In genomic region chr19:50679177-50680125, GRCh38 we compare ENCODE assay signal across 9 cellular contexts. TPM values are rescaled to one million over a fixed set of nuclear protein-coding genes. Genes with fewer than 3 reads are reported as not detected.
A peak's percentile ranks its signal among the peaks of the same experiment; 100 is the strongest.
DNase-seq lines count a peak whose midpoint lies in the region; ATAC-seq and TF ChIP-seq lines count a peak whose summit lies in the region.
"Had no signal": no experiment of that assay in that cellular context is flagged by ENCODE, and none has a peak within 500 bp of the region (broad histone marks: within the 10 kb centered on the region; RNA-seq: fewer than 3 reads in every experiment).

No MANE protein-coding gene starts in this region.

- H3K4me3 Mint-ChIP-seq in HFFc6: no peak overlapping the region
- no peak overlapping the region for H3K4me3 Mint-ChIP-seq in activated CD8-positive, alpha-beta T cell treated with anti-CD3 and anti-CD28 coated beads for 36 hours
- H3K4me3 Mint-ChIP-seq in mesothelial cell of epicardium: no peak overlapping the region

- no peaks in the 10 kb centered on the region for H3K27me3 ChIP-seq in effector memory CD4-positive, alpha-beta T cell (replicated peaks; ENCODE audit: control insufficient read depth, insufficient read depth, low read length, poor library complexity, severe bottlenecking)

- H3K4me1 ChIP-seq in effector memory CD4-positive, alpha-beta T cell (ENCODE audit: control insufficient read depth, insufficient read depth, low read length, poor library complexity, severe bottlenecking): no peaks in the 10 kb centered on the region

- POLR2A ChIA-PET in activated CD8-positive, alpha-beta T cell treated with anti-CD3 and anti-CD28 coated beads for 36 hours (lab: Charles Lee): no interaction called here

- TF ChIP-seq CTCF in HFFc6 (IDR thresholded peaks at IDR 0.05) (no peak), mesothelial cell of epicardium (IDR thresholded peaks at IDR 0.05; ENCODE audit: unreplicated experiment) (no peak)
- no peak for TF ChIP-seq CTCF in activated CD8-positive, alpha-beta T cell treated with anti-CD3 and anti-CD28 coated beads for 36 hours (IDR thresholded peaks at IDR 0.05)

- DNase-seq in EL (peak; percentile 72), HFFc6 (peak; percentile 80), NCI-H748 treated with DMSO at 0.1 percent for 48 hours (lab: John Stamatoyannopoulos, UW) (peak; percentile 25), mesothelial cell of epicardium (ENCODE audit: low spot score in 2 of 2, unreplicated experiment in 2 of 2) (peak; percentile 57 to 86)
- peak; percentile 87 for DNase-seq in activated CD8-positive, alpha-beta T cell treated with anti-CD3 and anti-CD28 coated beads for 36 hours
- peak; percentile 28 to 57 (median 50) for DNase-seq in effector memory CD4-positive, alpha-beta T cell
- peak; percentile 64 for DNase-seq in stimulated activated CD8-positive, alpha-beta memory T cell treated with anti-CD3 and anti-CD28 coated beads, Interleukin-4, amount 100 ng/mL, for 24 hours (ENCODE audit: low read depth)

- H3K27ac Mint-ChIP-seq in HFFc6: no peak overlapping the region
- H3K27ac Mint-ChIP-seq in activated CD8-positive, alpha-beta T cell treated with anti-CD3 and anti-CD28 coated beads for 36 hours: no peak overlapping the region
- H3K27ac Mint-ChIP-seq in mesothelial cell of epicardium: no peak overlapping the region

- H3K9me3 Mint-ChIP-seq in HFFc6 (no peaks in the 10 kb centered on the region), mesothelial cell of epicardium (no peaks in the 10 kb centered on the region)
- H3K9me3 Mint-ChIP-seq in activated CD8-positive, alpha-beta T cell treated with anti-CD3 and anti-CD28 coated beads for 36 hours: no peaks in the 10 kb centered on the region

- H3K27me3 Mint-ChIP-seq in HFFc6 (ENCODE audit: insufficient read depth) (peaks cover 25% of the 10 kb centered on the region), mesothelial cell of epicardium (ENCODE audit: low read depth) (peaks cover 83% of the 10 kb centered on the region)
- H3K27me3 Mint-ChIP-seq in activated CD8-positive, alpha-beta T cell treated with anti-CD3 and anti-CD28 coated beads for 36 hours: peaks cover 31% of the 10 kb centered on the region

- CTCF ChIA-PET in activated CD8-positive, alpha-beta T cell treated with anti-CD3 and anti-CD28 coated beads for 36 hours (lab: Charles Lee): no interaction called here

- intact Hi-C loops in activated CD8-positive, alpha-beta T cell treated with anti-CD3 and anti-CD28 coated beads for 36 hours (cut with micrococcal nuclease): no loop called here

- no peak overlapping the region for H3K4me3 ChIP-seq in effector memory CD4-positive, alpha-beta T cell (ENCODE audit: insufficient read depth, low read depth, low read length, poor library complexity, severe bottlenecking)

- ATAC-seq in activated CD8-positive, alpha-beta T cell treated with anti-CD3 and anti-CD28 coated beads for 36 hours: peak; percentile 99
- no peak for ATAC-seq in GM19452 (IDR thresholded peaks at IDR 0.05; ENCODE audit: unreplicated experiment)

- no peak overlapping the region for H3K27ac ChIP-seq in effector memory CD4-positive, alpha-beta T cell (ENCODE audit: insufficient read depth, low read length, poor library complexity, severe bottlenecking)

- no peaks in the 10 kb centered on the region for H3K36me3 ChIP-seq in effector memory CD4-positive, alpha-beta T cell (ENCODE audit: control insufficient read depth, insufficient read depth, low read length)

- no peaks in the 10 kb centered on the region for H3K9me3 ChIP-seq in effector memory CD4-positive, alpha-beta T cell (ENCODE audit: control insufficient read depth, low read length)

- H3K4me1 Mint-ChIP-seq in HFFc6 (ENCODE audit: low read depth) (no peaks in the 10 kb centered on the region), mesothelial cell of epicardium (no peaks in the 10 kb centered on the region)
- H3K4me1 Mint-ChIP-seq in activated CD8-positive, alpha-beta T cell treated with anti-CD3 and anti-CD28 coated beads for 36 hours (ENCODE audit: low read depth): peaks cover 2% of the 10 kb centered on the region

- H3K36me3 Mint-ChIP-seq in HFFc6 (ENCODE audit: low read depth) (no peaks in the 10 kb centered on the region), mesothelial cell of epicardium (peaks cover under 1% of the 10 kb centered on the region)
- H3K36me3 Mint-ChIP-seq in activated CD8-positive, alpha-beta T cell treated with anti-CD3 and anti-CD28 coated beads for 36 hours (ENCODE audit: low read depth): no peaks in the 10 kb centered on the region

RNA-seq across cellular contexts. Expression of gene C19orf81, which starts 30.2 kb away (rescaled TPM):
- under 1 TPM in 3 of 6 experiments, not detected in 3; 0.64 to 0.94 (median 0.68) TPM for total RNA-seq in HFFc6 (2021; fragmentation: NEBNext Ultra II Directional; extraction: Animal tissue kit (Norgen Biotek cat#: 25700))
- 1 to 10 TPM; 1.5 to 3.2 TPM for total RNA-seq in activated CD8-positive, alpha-beta T cell treated with anti-CD3 and anti-CD28 coated beads for 36 hours
- 3.0 to 5.0 TPM (median 3.5 TPM) in 3 replicates for total RNA-seq in mesothelial cell of epicardium
- total RNA-seq: T-helper 1 cell treated with Interleukin-12 subunit alpha and Interleukin-12 subunit beta and Interleukin-4 antibody, amounts not matched to agents 30 ng/mL and 1 ng/mL, for 36 hours had no signal

RNA-seq across cellular contexts. Expression of gene SYT3, which starts 39.8 kb away (rescaled TPM):
- total RNA-seq in HFFc6 (2021; fragmentation: NEBNext Ultra II Directional; extraction: Animal tissue kit (Norgen Biotek cat#: 25700)): not detected
- not detected for total RNA-seq in activated CD8-positive, alpha-beta T cell treated with anti-CD3 and anti-CD28 coated beads for 36 hours
- total RNA-seq in mesothelial cell of epicardium: 0.31 to 0.77 TPM (median 0.60 TPM) in 3 replicates
- total RNA-seq: T-helper 1 cell treated with Interleukin-12 subunit alpha and Interleukin-12 subunit beta and Interleukin-4 antibody, amounts not matched to agents 30 ng/mL and 1 ng/mL, for 36 hours had no signal

RNA-seq across cellular contexts. Expression of gene SHANK1, which starts 40.2 kb away (rescaled TPM):
- 10 to 100 TPM in 4 of 6 experiments, 1 to 10 TPM in 2; 5.4 to 16.7 (median 14.7) TPM for total RNA-seq in HFFc6 (2021; fragmentation: NEBNext Ultra II Directional; extraction: Animal tissue kit (Norgen Biotek cat#: 25700))
- total RNA-seq in activated CD8-positive, alpha-beta T cell treated with anti-CD3 and anti-CD28 coated beads for 36 hours: under 1 TPM in 1 of 2 experiments, not detected in 1; 0.25 TPM
- total RNA-seq in mesothelial cell of epicardium: 11.9 to 14.0 TPM (median 13.5 TPM) in 3 replicates
- total RNA-seq: T-helper 1 cell treated with Interleukin-12 subunit alpha and Interleukin-12 subunit beta and Interleukin-4 antibody, amounts not matched to agents 30 ng/mL and 1 ng/mL, for 36 hours had no signal

RNA-seq across cellular contexts. Expression of gene CLEC11A, which starts 43.7 kb away (rescaled TPM):
- 100 to 1,000 TPM; 140 to 182 (median 164) TPM for total RNA-seq in HFFc6 (2021; fragmentation: NEBNext Ultra II Directional; extraction: Animal tissue kit (Norgen Biotek cat#: 25700))
- total RNA-seq in activated CD8-positive, alpha-beta T cell treated with anti-CD3 and anti-CD28 coated beads for 36 hours: 1 to 10 TPM; 2.2 to 2.7 TPM
- 33.0 to 34.4 TPM (median 33.6 TPM) in 3 replicates for total RNA-seq in mesothelial cell of epicardium

Comparison
In these comparisons a context has a peak if more than half of its experiments do, and no peak if none do; other contexts are left out.
1. DNase-seq: peak in every context shown above with its lines; median percentile 87 in activated CD8-positive, alpha-beta T cell treated with anti-CD3 and anti-CD28 coated beads for 36 hours; 80 in HFFc6; 72 in EL; 72 in mesothelial cell of epicardium; 64 in stimulated activated CD8-positive, alpha-beta memory T cell treated with anti-CD3 and anti-CD28 coated beads, Interleukin-4, amount 100 ng/mL, for 24 hours; 50 in effector memory CD4-positive, alpha-beta T cell; 25 in NCI-H748 treated with DMSO at 0.1 percent for 48 hours.
2. RNA of gene SHANK1, which starts 40.2 kb away (total RNA-seq): 5.4 to 16.7 TPM in HFFc6 and 11.9 to 14.0 TPM in mesothelial cell of epicardium; 0.25 TPM in activated CD8-positive, alpha-beta T cell treated with anti-CD3 and anti-CD28 coated beads for 36 hours; every median in the first group is over 4 times any median in the second.